In genomic region chr5:132369471-132370240, GRCh38 we compare ENCODE assay signal across 8 cellular contexts. TPM values are rescaled to one million over a fixed set of nuclear protein-coding genes. Genes with fewer than 3 reads are reported as not detected.
DNase-seq lines count a peak whose midpoint lies in the region; ATAC-seq lines count a peak whose summit lies in the region.

SLC22A5 (plus strand) TSS chr5:132369710; CDS start chr5:132369973, 263 bp downstream.

- no peaks in the 10 kb centered on the region for H3K36me3 ChIP-seq in thymus (ENCODE audit: control insufficient read depth, insufficient read depth)

- H3K9me3 ChIP-seq in thymus (ENCODE audit: control insufficient read depth), result no peaks in the 10 kb centered on the region

- ATAC-seq in GM19467 (IDR thresholded peaks at IDR 0.05; ENCODE audit: unreplicated experiment), result peak; percentile 81

- peak within 1 kb of the TSS; percentile 81 for H3K4me3 ChIP-seq in thymus (ENCODE audit: low read length)

- H3K27ac ChIP-seq in thymus (ENCODE audit: low read depth), result peak within 1 kb of the TSS; percentile 68

- peaks cover 3% of the 10 kb centered on the region for H3K4me1 ChIP-seq in thymus (ENCODE audit: control insufficient read depth, insufficient read depth, low read length)

- no peaks in the 10 kb centered on the region for H3K27me3 ChIP-seq in thymus (ENCODE audit: control insufficient read depth, insufficient read depth)

- DNase-seq in D341Med (ENCODE audit: low spot score), result peak; percentile 90
- DNase-seq in HK-2 (ENCODE audit: unreplicated experiment), result peak; percentile 67
- peak; percentile 90 for DNase-seq in RPMI8226
- peak; percentile 46 for DNase-seq in activated gamma-delta T cell treated with anti-CD3 and anti-CD28 coated beads, Interleukin-2, amount 50 U/mL, for 16 hours (ENCODE audit: low read depth)
- DNase-seq in germinal center (ENCODE audit: low spot score), result peak; percentile 82
- peak; percentile 71 for DNase-seq in occipital lobe (lab: John Stamatoyannopoulos, UW)

- under 1% methylated on average over 93 of the region's 93 CpGs for WGBS in thymus

RNA-seq across cellular contexts. Expression of gene SLC22A5, which starts in this region (rescaled TPM):
- 10.5 TPM for total RNA-seq in occipital lobe
- 25.4 TPM for polyA plus RNA-seq in thymus

Comparison
In these comparisons a context has a peak if more than half of its experiments do, and no peak if none do; other contexts are left out.
1. Peak in every context shown above with its lines: DNase-seq, ATAC-seq, H3K4me3 ChIP-seq and H3K27ac ChIP-seq.